In the genomic region with DNA sequence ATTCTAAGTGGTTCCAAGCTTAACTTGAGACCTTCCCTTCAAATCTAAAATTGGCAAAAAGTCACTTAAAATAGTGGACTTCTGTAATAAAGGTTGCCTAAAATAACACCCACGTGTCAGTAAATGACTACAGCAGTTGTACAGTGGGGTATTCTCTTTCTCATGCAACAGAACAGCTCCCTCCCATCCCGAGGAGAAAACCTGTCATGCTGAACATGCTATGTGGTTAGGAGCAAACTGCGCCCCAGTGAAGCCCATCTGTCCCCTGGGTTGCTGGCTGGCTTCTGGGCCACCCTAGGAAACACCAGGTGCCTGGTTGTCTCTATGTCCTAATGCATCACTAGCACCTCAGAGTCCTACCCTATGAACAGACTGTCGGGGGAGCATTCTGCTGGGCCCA, we compare ENCODE assay signal across 1 cellular context.
TF ChIP-seq lines count a peak whose summit lies in the region.

No MANE protein-coding gene starts in this region.

TF ChIP-seq in GM12878, 131 proteins besides CTCF, POLR2A, EP300 and RAD21:
- TF ChIP-seq FOXM1 (IDR thresholded peaks at IDR 0.05; ENCODE audit: low read depth, low read length) = no peak
- no peak for TF ChIP-seq POLR2AphosphoS2 (IDR thresholded peaks at IDR 0.05; ENCODE audit: low read depth, low read length)
- TF ChIP-seq EGR1 (IDR thresholded peaks at IDR 0.05; ENCODE audit: borderline replicate concordance in 1 of 2, low read depth in 2 of 2, low read length in 2 of 2) = no peak
- TF ChIP-seq TCF7 (IDR thresholded peaks at IDR 0.05; ENCODE audit: borderline replicate concordance) = no peak
- no peak for TF ChIP-seq HDGF (IDR thresholded peaks at IDR 0.05)
- TF ChIP-seq, protein P1, sequence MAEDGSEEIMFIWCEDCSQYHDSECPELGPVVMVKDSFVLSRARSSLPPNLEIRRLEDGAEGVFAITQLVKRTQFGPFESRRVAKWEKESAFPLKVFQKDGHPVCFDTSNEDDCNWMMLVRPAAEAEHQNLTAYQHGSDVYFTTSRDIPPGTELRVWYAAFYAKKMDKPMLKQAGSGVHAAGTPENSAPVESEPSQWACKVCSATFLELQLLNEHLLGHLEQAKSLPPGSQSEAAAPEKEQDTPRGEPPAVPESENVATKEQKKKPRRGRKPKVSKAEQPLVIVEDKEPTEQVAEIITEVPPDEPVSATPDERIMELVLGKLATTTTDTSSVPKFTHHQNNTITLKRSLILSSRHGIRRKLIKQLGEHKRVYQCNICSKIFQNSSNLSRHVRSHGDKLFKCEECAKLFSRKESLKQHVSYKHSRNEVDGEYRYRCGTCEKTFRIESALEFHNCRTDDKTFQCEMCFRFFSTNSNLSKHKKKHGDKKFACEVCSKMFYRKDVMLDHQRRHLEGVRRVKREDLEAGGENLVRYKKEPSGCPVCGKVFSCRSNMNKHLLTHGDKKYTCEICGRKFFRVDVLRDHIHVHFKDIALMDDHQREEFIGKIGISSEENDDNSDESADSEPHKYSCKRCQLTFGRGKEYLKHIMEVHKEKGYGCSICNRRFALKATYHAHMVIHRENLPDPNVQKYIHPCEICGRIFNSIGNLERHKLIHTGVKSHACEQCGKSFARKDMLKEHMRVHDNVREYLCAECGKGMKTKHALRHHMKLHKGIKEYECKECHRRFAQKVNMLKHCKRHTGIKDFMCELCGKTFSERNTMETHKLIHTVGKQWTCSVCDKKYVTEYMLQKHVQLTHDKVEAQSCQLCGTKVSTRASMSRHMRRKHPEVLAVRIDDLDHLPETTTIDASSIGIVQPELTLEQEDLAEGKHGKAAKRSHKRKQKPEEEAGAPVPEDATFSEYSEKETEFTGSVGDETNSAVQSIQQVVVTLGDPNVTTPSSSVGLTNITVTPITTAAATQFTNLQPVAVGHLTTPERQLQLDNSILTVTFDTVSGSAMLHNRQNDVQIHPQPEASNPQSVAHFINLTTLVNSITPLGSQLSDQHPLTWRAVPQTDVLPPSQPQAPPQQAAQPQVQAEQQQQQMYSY (CRISPR knock-in tag; IDR thresholded peaks at IDR 0.05) = no peak
- no peak for TF ChIP-seq NR2C2 (IDR thresholded peaks at IDR 0.05; ENCODE audit: borderline replicate concordance, control insufficient read depth, insufficient read length, low read depth)
- no peak for TF ChIP-seq ZZZ3 (IDR thresholded peaks at IDR 0.05; ENCODE audit: control insufficient read depth, insufficient read length, low read depth)
- no peak for TF ChIP-seq RBBP5 (conservative IDR thresholded peaks at IDR 0.05)
- no peak for TF ChIP-seq MEF2B (IDR thresholded peaks at IDR 0.05; ENCODE audit: partially characterized antibody, poor library complexity, severe bottlenecking)
- TF ChIP-seq WRNIP1 (IDR thresholded peaks at IDR 0.05; ENCODE audit: borderline replicate concordance, low read depth, low read length) = no peak
- TF ChIP-seq IKZF1 (conservative IDR thresholded peaks at IDR 0.05) = no peak
- TF ChIP-seq, protein P2, sequence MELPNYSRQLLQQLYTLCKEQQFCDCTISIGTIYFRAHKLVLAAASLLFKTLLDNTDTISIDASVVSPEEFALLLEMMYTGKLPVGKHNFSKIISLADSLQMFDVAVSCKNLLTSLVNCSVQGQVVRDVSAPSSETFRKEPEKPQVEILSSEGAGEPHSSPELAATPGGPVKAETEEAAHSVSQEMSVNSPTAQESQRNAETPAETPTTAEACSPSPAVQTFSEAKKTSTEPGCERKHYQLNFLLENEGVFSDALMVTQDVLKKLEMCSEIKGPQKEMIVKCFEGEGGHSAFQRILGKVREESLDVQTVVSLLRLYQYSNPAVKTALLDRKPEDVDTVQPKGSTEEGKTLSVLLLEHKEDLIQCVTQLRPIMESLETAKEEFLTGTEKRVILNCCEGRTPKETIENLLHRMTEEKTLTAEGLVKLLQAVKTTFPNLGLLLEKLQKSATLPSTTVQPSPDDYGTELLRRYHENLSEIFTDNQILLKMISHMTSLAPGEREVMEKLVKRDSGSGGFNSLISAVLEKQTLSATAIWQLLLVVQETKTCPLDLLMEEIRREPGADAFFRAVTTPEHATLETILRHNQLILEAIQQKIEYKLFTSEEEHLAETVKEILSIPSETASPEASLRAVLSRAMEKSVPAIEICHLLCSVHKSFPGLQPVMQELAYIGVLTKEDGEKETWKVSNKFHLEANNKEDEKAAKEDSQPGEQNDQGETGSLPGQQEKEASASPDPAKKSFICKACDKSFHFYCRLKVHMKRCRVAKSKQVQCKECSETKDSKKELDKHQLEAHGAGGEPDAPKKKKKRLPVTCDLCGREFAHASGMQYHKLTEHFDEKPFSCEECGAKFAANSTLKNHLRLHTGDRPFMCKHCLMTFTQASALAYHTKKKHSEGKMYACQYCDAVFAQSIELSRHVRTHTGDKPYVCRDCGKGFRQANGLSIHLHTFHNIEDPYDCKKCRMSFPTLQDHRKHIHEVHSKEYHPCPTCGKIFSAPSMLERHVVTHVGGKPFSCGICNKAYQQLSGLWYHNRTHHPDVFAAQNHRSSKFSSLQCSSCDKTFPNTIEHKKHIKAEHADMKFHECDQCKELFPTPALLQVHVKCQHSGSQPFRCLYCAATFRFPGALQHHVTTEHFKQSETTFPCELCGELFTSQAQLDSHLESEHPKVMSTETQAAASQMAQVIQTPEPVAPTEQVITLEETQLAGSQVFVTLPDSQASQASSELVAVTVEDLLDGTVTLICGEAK (IDR thresholded peaks at IDR 0.05; ENCODE audit: borderline replicate concordance) = no peak
- no peak for TF ChIP-seq KLF5 (IDR thresholded peaks at IDR 0.05; ENCODE audit: partially characterized antibody)
- TF ChIP-seq STAT3 (IDR thresholded peaks at IDR 0.05; ENCODE audit: low read depth, low read length) = no peak
- TF ChIP-seq MEF2A (IDR thresholded peaks at IDR 0.05; ENCODE audit: insufficient read depth, low read depth, low read length) = no peak
- TF ChIP-seq NFXL1 (IDR thresholded peaks at IDR 0.05; ENCODE audit: borderline replicate concordance) = no peak
- TF ChIP-seq PAX5 (IDR thresholded peaks at IDR 0.05; ENCODE audit: borderline replicate concordance, low read depth, low read length) = no peak
- no peak for TF ChIP-seq POU2F2 (IDR thresholded peaks at IDR 0.05; ENCODE audit: borderline replicate concordance, low read depth, low read length)
- TF ChIP-seq CREM (IDR thresholded peaks at IDR 0.05; ENCODE audit: low read depth) = no peak
